In genomic region chr13:61094865-61095264, GRCh38 we compare ENCODE assay signal across 27 cellular contexts.
"Had no signal": no experiment of that assay in that cellular context is flagged by ENCODE, and none has a peak within 500 bp of the region (broad histone marks: within the 10 kb centered on the region; RNA-seq: fewer than 3 reads in every experiment).

No MANE protein-coding gene starts in this region.

- H3K9me2 ChIP-seq: SK-N-SH had no signal

- H3K27ac ChIP-seq: KMS-11, Peyer's patch, RWPE1, SJCRH30 had no signal

- H3K9me3 Mint-ChIP-seq: brain had no signal

- H3K4me1 Mint-ChIP-seq: activated T-helper 17 cell treated with anti-CD3 and anti-CD28 coated beads, Interleukin-2, amount 50 U/mL, for 72 hours; brain; central memory CD8-positive, alpha-beta T cell had no signal

- H3K27me3 Mint-ChIP-seq: activated CD4-positive, alpha-beta memory T cell treated with anti-CD3 and anti-CD28 coated beads for 36 hours; activated naive CD8-positive, alpha-beta T cell; activated T-helper 17 cell treated with anti-CD3 and anti-CD28 coated beads, Interleukin-2, amount 50 U/mL, for 72 hours; central memory CD8-positive, alpha-beta T cell had no signal

- H3K27ac Mint-ChIP-seq: activated CD4-positive, alpha-beta memory T cell treated with anti-CD3 and anti-CD28 coated beads for 36 hours; activated naive CD4-positive, alpha-beta T cell treated with anti-CD3 and anti-CD28 coated beads for 36 hours; activated naive CD8-positive, alpha-beta T cell; activated T-helper 17 cell treated with anti-CD3 and anti-CD28 coated beads, Interleukin-2, amount 50 U/mL, for 72 hours; brain; T-helper 1 cell treated with Interleukin-12 subunit alpha and Interleukin-12 subunit beta and Interleukin-4 antibody, amounts not matched to agents 30 μg/mL and 1 μg/mL, for 36 hours had no signal

- H3K4me3 Mint-ChIP-seq: activated CD4-positive, alpha-beta memory T cell treated with anti-CD3 and anti-CD28 coated beads for 36 hours; activated naive CD4-positive, alpha-beta T cell treated with anti-CD3 and anti-CD28 coated beads for 36 hours; activated naive CD8-positive, alpha-beta T cell; activated T-helper 17 cell treated with anti-CD3 and anti-CD28 coated beads, Interleukin-2, amount 50 U/mL, for 72 hours; brain; central memory CD8-positive, alpha-beta T cell; T-helper 1 cell treated with Interleukin-12 subunit alpha and Interleukin-12 subunit beta and Interleukin-4 antibody, amounts not matched to agents 30 μg/mL and 1 μg/mL, for 36 hours had no signal

- DNase-seq: activated CD4-positive, alpha-beta memory T cell treated with anti-CD3 and anti-CD28 coated beads for 36 hours; activated CD4-positive, alpha-beta T cell treated with anti-CD3 and anti-CD28 coated beads for 48 hours; activated CD4-positive, CD25-positive, alpha-beta regulatory T cell treated with anti-CD3 and anti-CD28 coated beads, Interleukin-2, amount 50 U/mL, for 72 hours; activated CD8-positive, alpha-beta memory T cell treated with anti-CD3 and anti-CD28 coated beads for 24 hours; activated gamma-delta T cell; activated naive CD4-positive, alpha-beta T cell treated with anti-CD3 and anti-CD28 coated beads for 36 hours; activated T-cell treated with anti-CD3 and anti-CD28 coated beads, Interleukin-2, amount 50 U/mL, for 48 hours; amygdala; NCI-H1092; NCI-H1417; NCI-H1930; NCI-H2171; NCI-H2227 treated with DMSO at 0.1 percent for 48 hours; NCI-H446 treated with DMSO at 0.1 percent for 48 hours; NCI-H524 treated with DMSO at 0.1 percent for 48 hours; OCI-M1; Peyer's patch; Right ventricle myocardium superior; SJCRH30; SK-N-SH had no signal

- H3K36me3 ChIP-seq: Peyer's patch, SJCRH30 had no signal

- H3K4me3 ChIP-seq: Peyer's patch, SJCRH30 had no signal

- ATAC-seq: activated T-helper 17 cell treated with anti-CD3 and anti-CD28 coated beads, Interleukin-2, amount 50 U/mL, for 72 hours had no signal

- H3K27me3 ChIP-seq: Peyer's patch, SJCRH30 had no signal

- H3K4me1 ChIP-seq: Peyer's patch, SJCRH30 had no signal

- H3K4me2 ChIP-seq: KMS-11, SK-N-SH had no signal

- H3K9ac ChIP-seq: KMS-11, SK-N-SH had no signal

- H3K9me3 ChIP-seq: Peyer's patch, SJCRH30, SK-N-SH had no signal

- H3K36me3 Mint-ChIP-seq: activated CD4-positive, alpha-beta memory T cell treated with anti-CD3 and anti-CD28 coated beads for 36 hours; activated naive CD8-positive, alpha-beta T cell; brain had no signal
